In genomic region chr11:27472398-27473016, GRCh38 we compare ENCODE assay signal across 7 cellular contexts. TPM values are rescaled to one million over a fixed set of nuclear protein-coding genes. Genes with fewer than 3 reads are reported as not detected.
A peak's percentile ranks its signal among the peaks of the same experiment; 100 is the strongest.
DNase-seq lines count a peak whose midpoint lies in the region; ATAC-seq, FAIRE-seq and TF ChIP-seq lines count a peak whose summit lies in the region.

Gene LGR4 (minus strand): TSS chr11:27472790. CDS start chr11:27472302, 488 bp downstream.

- TF ChIP-seq CTCF in WI38 (IDR thresholded peaks at IDR 0.05; ENCODE audit: low read depth, low read length): no peak
- TF ChIP-seq CTCF in bronchial epithelial cell (IDR thresholded peaks at IDR 0.05; ENCODE audit: insufficient read depth, low read length, severe bottlenecking): no peak

- H3K4me3 ChIP-seq in WI38 (ENCODE audit: low read depth, low read length) (peak within 1 kb of the TSS; percentile 67), bronchial epithelial cell (ENCODE audit: low read depth, low read length) (peak within 1 kb of the TSS; percentile 75), skeletal muscle tissue (ENCODE audit: low read length in 3 of 3) (peak within 1 kb of the TSS; percentile 77 to 81 (median 81))

- H3K4me1 ChIP-seq in skeletal muscle tissue (ENCODE audit: control insufficient read depth in 3 of 3, insufficient read depth in 3 of 3, low read length in 3 of 3): peaks cover 9 to 15% (median 10%) of the 10 kb centered on the region in 3 donors

- DNase-seq in NCI-H2171 treated with DMSO at 0.1 percent for 48 hours (lab: John Stamatoyannopoulos, UW): peak; percentile 99
- DNase-seq in bronchial epithelial cell (ENCODE audit: low read depth): peak; percentile 94
- DNase-seq in iPS-NIHi11 (ENCODE audit: low spot score): peak; percentile 90

- no peak for FAIRE-seq in bronchial epithelial cell (lab: Jason Lieb, UNC)

- peak within 1 kb of the TSS; percentile 70 to 84 (median 81) for H3K9ac ChIP-seq in skeletal muscle tissue (ENCODE audit: low read depth in 1 of 3, low read length in 3 of 3)

- H3K27me3 ChIP-seq in bronchial epithelial cell (ENCODE audit: control insufficient read depth, insufficient read depth, low read length): no peaks in the 10 kb centered on the region
- H3K27me3 ChIP-seq in skeletal muscle tissue (ENCODE audit: control insufficient read depth in 3 of 3, insufficient read depth in 3 of 3, low read length in 3 of 3): no peaks in the 10 kb centered on the region

- H3K36me3 ChIP-seq in bronchial epithelial cell (ENCODE audit: control insufficient read depth, insufficient read depth, low read length): no peaks in the 10 kb centered on the region
- no peaks in the 10 kb centered on the region for H3K36me3 ChIP-seq in skeletal muscle tissue (ENCODE audit: control insufficient read depth in 3 of 3, insufficient read depth in 3 of 3, low read length in 3 of 3)

- ATAC-seq in GM18519 (IDR thresholded peaks at IDR 0.05; ENCODE audit: low FRiP score, unreplicated experiment) (peak; percentile 65), HG03066 (IDR thresholded peaks at IDR 0.05; ENCODE audit: low read depth, unreplicated experiment) (peak; percentile 71)

- no peaks in the 10 kb centered on the region for H3K9me3 ChIP-seq in skeletal muscle tissue (ENCODE audit: control insufficient read depth in 3 of 3, low read length in 3 of 3)

- H3K27ac ChIP-seq in skeletal muscle tissue (ENCODE audit: low read depth, low read length): peak within 1 kb of the TSS; percentile 38

RNA-seq across cellular contexts. Expression of gene LGR4, which starts in this region (rescaled TPM):
- total RNA-seq in bronchial epithelial cell: 12.3 and 17.4 TPM in 2 replicates
- total RNA-seq in skeletal muscle tissue: 43.8 TPM

Comparison
In these comparisons a context has a peak if more than half of its experiments do, and no peak if none do; other contexts are left out.
1. Peak in every context shown above with its lines: DNase-seq, ATAC-seq, H3K4me3 ChIP-seq and H3K27ac ChIP-seq.